In genomic region chr20:30289689-30290088, GRCh38 we compare ENCODE assay signal across 8 cellular contexts.
DNase-seq lines count a peak whose midpoint lies in the region; ATAC-seq and TF ChIP-seq lines count a peak whose summit lies in the region.
"Not testable (repeated sequence)": the region's sequence is repeated elsewhere in the genome, so short reads cannot be mapped to it uniquely, and the experiment has no call there.

No MANE protein-coding gene starts in this region.

- H3K4me1 Mint-ChIP-seq in T-cell, result peaks cover 14 to 27% (median 26%) of the 10 kb centered on the region in 3 donors
- H3K4me1 Mint-ChIP-seq in activated T-cell treated with anti-CD3 and anti-CD28 coated beads, Interleukin-2, amount 50 U/mL, for 72 hours (ENCODE audit: low read depth), result peaks cover 22% of the 10 kb centered on the region

- TF ChIP-seq POLR2A in spleen (IDR thresholded peaks at IDR 0.05), result not testable (repeated sequence)

- POLR2A ChIA-PET in T-cell (lab: Charles Lee), result not testable (repeated sequence)

- DNase-seq in GM12864 (ENCODE audit: low read depth); upper lobe of right lung: not testable (repeated sequence)
- DNase-seq in T-cell (peak in 3 of 34 experiments; percentile 18 to 36 (median 19)), cardiac fibroblast (ENCODE audit: low read depth in 2 of 2) (peak; percentile 6 to 11), heart right ventricle (peak in 1 of 2 donors; percentile 24), mucosa of descending colon (peak in 2 of 3 donors; percentile 40 to 68), spleen (peak; percentile 83)
- peak; percentile 26 to 37 for DNase-seq in activated T-cell treated with anti-CD3 and anti-CD28 coated beads, Interleukin-2, amount 50 U/mL, for 72 hours

- H3K4me1 ChIP-seq in heart right ventricle; mucosa of descending colon (ENCODE audit: low read depth); upper lobe of right lung: not testable (repeated sequence)
- peaks cover 0 to 29% (median 0%) of the 10 kb centered on the region in 6 donors for H3K4me1 ChIP-seq in spleen

- intact Hi-C loops in heart right ventricle (cut with DNase I); mucosa of descending colon (cut with DNase I, micrococcal nuclease); spleen (cut with DNase I; ENCODE audit: low total_unique reads); upper lobe of right lung (cut with DNase I): not testable (repeated sequence)

- CTCF ChIA-PET in T-cell (lab: Charles Lee), result not testable (repeated sequence)

- H3K9me3 ChIP-seq in heart right ventricle, mucosa of descending colon, upper lobe of right lung: not testable (repeated sequence)
- H3K9me3 ChIP-seq in spleen, result peaks cover 0 to 24% (median 0%) of the 10 kb centered on the region in 8 donors

- 8 to 25% methylated on average over 26 of the region's 26 CpGs for WGBS in heart right ventricle, 2 donors
- 2 to 65% (median 25%) methylated on average over 20 to 26 of the region's 26 CpGs for WGBS in spleen, 5 donors

- not testable (repeated sequence) for H3K36me3 ChIP-seq in heart right ventricle; mucosa of descending colon (ENCODE audit: low read depth); spleen; upper lobe of right lung

- H3K4me3 Mint-ChIP-seq in T-cell, result peak overlapping the region; percentile 73 to 81 (median 75)
- H3K4me3 Mint-ChIP-seq in activated T-cell treated with anti-CD3 and anti-CD28 coated beads, Interleukin-2, amount 50 U/mL, for 72 hours, result peak overlapping the region; percentile 88

- H3K27me3 ChIP-seq in heart right ventricle; spleen (replicated peaks in 1 of 7); upper lobe of right lung: not testable (repeated sequence)

- H3K27ac ChIP-seq in heart right ventricle, result peak overlapping the region in 8 of 10 donors; percentile 13 to 69 (median 48)
- peak overlapping the region in 5 of 8 donors; percentile 59 to 87 (median 72) for H3K27ac ChIP-seq in spleen
- peak overlapping the region; percentile 73 for H3K27ac ChIP-seq in upper lobe of right lung

- not testable (repeated sequence) for H3K36me3 Mint-ChIP-seq in T-cell; activated T-cell treated with anti-CD3 and anti-CD28 coated beads, Interleukin-2, amount 50 U/mL, for 72 hours (ENCODE audit: insufficient read depth in 2 of 2)

- H3K9me3 Mint-ChIP-seq in T-cell; activated T-cell treated with anti-CD3 and anti-CD28 coated beads, Interleukin-2, amount 50 U/mL, for 72 hours: not testable (repeated sequence)

- not testable (repeated sequence) for TF ChIP-seq CTCF in GM12864 (IDR thresholded peaks at IDR 0.05; ENCODE audit: low read depth, low read length, missing control alignments); cardiac fibroblast (IDR thresholded peaks at IDR 0.05; ENCODE audit: low read depth, low read length); heart right ventricle (IDR thresholded peaks at IDR 0.05); mucosa of descending colon (IDR thresholded peaks at IDR 0.05); spleen (IDR thresholded peaks at IDR 0.05 in 8 of 11, conservative IDR thresholded peaks at IDR 0.05 in 3 of 11); upper lobe of right lung (IDR thresholded peaks at IDR 0.05)

- ATAC-seq in T-cell (replicated peaks in 1 of 4); activated T-cell treated with anti-CD3 and anti-CD28 coated beads, Interleukin-2, amount 50 U/mL, for 72 hours (replicated peaks in 1 of 2); heart right ventricle; mucosa of descending colon; upper lobe of right lung: not testable (repeated sequence)

- peak overlapping the region; percentile 51 for H3K4me3 ChIP-seq in GM12864 (ENCODE audit: low read depth, low read length)
- peak overlapping the region; percentile 8 to 14 for H3K4me3 ChIP-seq in cardiac fibroblast (replicated peaks in 1 of 2; ENCODE audit: low read depth in 2 of 2, low read length in 2 of 2)
- H3K4me3 ChIP-seq in heart right ventricle, result peak overlapping the region in 8 of 10 donors; percentile 21 to 53 (median 38)
- H3K4me3 ChIP-seq in mucosa of descending colon, result not testable (repeated sequence)
- peak overlapping the region in 5 of 8 donors; percentile 15 to 36 (median 26) for H3K4me3 ChIP-seq in spleen
- peak overlapping the region; percentile 48 for H3K4me3 ChIP-seq in upper lobe of right lung

- H3K27ac Mint-ChIP-seq in T-cell, result peak overlapping the region; percentile 95 to 98
- peak overlapping the region; percentile 71 for H3K27ac Mint-ChIP-seq in activated T-cell treated with anti-CD3 and anti-CD28 coated beads, Interleukin-2, amount 50 U/mL, for 72 hours

- not testable (repeated sequence) for H3K27me3 Mint-ChIP-seq in T-cell; activated T-cell treated with anti-CD3 and anti-CD28 coated beads, Interleukin-2, amount 50 U/mL, for 72 hours (ENCODE audit: low read depth)
